34 cellular contexts compared by ENCODE assay signal in genomic region chr3:115673860-115674259, GRCh38. TPM values are rescaled to one million over a fixed set of nuclear protein-coding genes. Genes with fewer than 3 reads are reported as not detected.
"Had no signal": no experiment of that assay in that cellular context is flagged by ENCODE, and none has a peak within 500 bp of the region (broad histone marks: within the 10 kb centered on the region; RNA-seq: fewer than 3 reads in every experiment).

No MANE protein-coding gene starts in this region.

- H3K36me3 Mint-ChIP-seq: activated CD4-positive, alpha-beta memory T cell treated with anti-CD3 and anti-CD28 coated beads for 36 hours; activated naive CD4-positive, alpha-beta T cell treated with anti-CD3 and anti-CD28 coated beads, Interleukin-2, amount 50 U/mL, for 72 hours; activated naive CD8-positive, alpha-beta T cell treated with anti-CD3 and anti-CD28 coated beads for 36 hours had no signal

- H3K4me3 Mint-ChIP-seq: activated B cell treated with CpG ODN at 0.5 μM for 24 hours; activated CD4-positive, alpha-beta memory T cell treated with anti-CD3 and anti-CD28 coated beads for 36 hours; activated CD4-positive, alpha-beta T cell treated with anti-CD3 and anti-CD28 coated beads, Interleukin-2, amount 10 ng/mL, durations not matched to agents 24 days and 14 days; activated CD8-positive, alpha-beta T cell treated with anti-CD3 and anti-CD28 coated beads for 36 hours; activated naive CD4-positive, alpha-beta T cell treated with anti-CD3 and anti-CD28 coated beads for 36 hours; activated naive CD8-positive, alpha-beta T cell treated with anti-CD3 and anti-CD28 coated beads for 36 hours; activated T-cell treated with anti-CD3 and anti-CD28 coated beads, Interleukin-2, amount 50 U/mL, for 4 hours; activated T-cell treated with anti-CD3 and anti-CD28 coated beads, Interleukin-2, amount 50 U/mL, for 72 hours; activated T-helper 1 cell treated with anti-CD3 and anti-CD28 coated beads, Interleukin-12 subunit alpha, Interleukin-12 subunit beta, Interleukin-2, Interleukin-4 antibody, amounts not matched to agents 30 ng/mL and 10 ng/mL and 1 ng/mL, durations not matched to agents 14 hours and 24 hours and 36 hours; activated T-helper 17 cell treated with anti-CD3 and anti-CD28 coated beads, Interleukin-2, amount 50 U/mL, for 72 hours; central memory CD8-positive, alpha-beta T cell; T-helper 1 cell treated with Interleukin-12 subunit alpha and Interleukin-12 subunit beta and Interleukin-4 antibody, amounts not matched to agents 30 μg/mL and 1 μg/mL, for 36 hours; T-helper 2 cell treated with Interferon-gamma antibody and Interleukin-4, amounts not matched to agents 5 μg/mL and 100 μg/mL, for 36 hours had no signal

- ATAC-seq: activated CD8-positive, alpha-beta T cell treated with anti-CD3 and anti-CD28 coated beads for 36 hours; activated naive CD4-positive, alpha-beta T cell treated with anti-CD3 and anti-CD28 coated beads, Interleukin-2, amount 50 U/mL, for 72 hours; activated T-cell treated with anti-CD3 and anti-CD28 coated beads, Interleukin-2, amount 50 U/mL, for 4 hours; activated T-cell treated with anti-CD3 and anti-CD28 coated beads, Interleukin-2, amount 50 U/mL, for 72 hours; activated T-helper 17 cell treated with anti-CD3 and anti-CD28 coated beads, Interleukin-2, amount 50 U/mL, for 72 hours; body of pancreas had no signal

- DNase-seq: activated B cell treated with CpG ODN at 0.5 μM for 24 hours; activated CD4-positive, alpha-beta memory T cell treated with anti-CD3 and anti-CD28 coated beads for 36 hours; activated CD4-positive, alpha-beta T cell treated with anti-CD3 and anti-CD28 coated beads for 4 hours; activated CD4-positive, alpha-beta T cell treated with anti-CD3 and anti-CD28 coated beads, Interleukin-2, amount 10 ng/mL, durations not matched to agents 24 days and 14 days; activated CD4-positive, alpha-beta T cell treated with anti-CD3 and anti-CD28 coated beads, Interleukin-2, amount 50 U/mL, for 1 hour; activated CD4-positive, alpha-beta T cell treated with anti-CD3 and anti-CD28 coated beads, Interleukin-2, amount 50 U/mL, for 4 hours; activated CD4-positive, CD25-positive, alpha-beta regulatory T cell treated with anti-CD3 and anti-CD28 coated beads, Interleukin-2, amount 50 U/mL, for 72 hours; activated CD8-positive, alpha-beta memory T cell treated with anti-CD3 and anti-CD28 coated beads, Interleukin-2, amount 50 U/mL, for 4 hours; activated CD8-positive, alpha-beta T cell treated with anti-CD3 and anti-CD28 coated beads for 36 hours; activated effector memory CD4-positive, alpha-beta T cell treated with anti-CD3 and anti-CD28 coated beads, Interleukin-2, amount 50 U/mL, for 16 hours; activated gamma-delta T cell treated with Interleukin-2 at 50 U/mL for 16 hours; activated naive CD4-positive, alpha-beta T cell; activated naive CD4-positive, alpha-beta T cell treated with anti-CD3 and anti-CD28 coated beads for 36 hours; activated naive CD4-positive, alpha-beta T cell treated with anti-CD3 and anti-CD28 coated beads, Interleukin-2, amount 50 U/mL, for 16 hours; activated naive CD8-positive, alpha-beta T cell treated with anti-CD3 and anti-CD28 coated beads for 36 hours; activated T-cell treated with anti-CD3 and anti-CD28 coated beads for 4 hours; activated T-cell treated with anti-CD3 and anti-CD28 coated beads, Interleukin-2, amount 50 U/mL, for 1 hour; activated T-cell treated with anti-CD3 and anti-CD28 coated beads, Interleukin-2, amount 50 U/mL, for 4 hours; activated T-cell treated with anti-CD3 and anti-CD28 coated beads, Interleukin-2, amount 50 U/mL, for 72 hours; adrenal gland; amniotic stem cell; aorta; body of pancreas; cerebellar nuclear complex; T-helper 1 cell; T-helper 2 cell; T-helper 9 cell had no signal

- H3K9me3 Mint-ChIP-seq: activated B cell treated with CpG ODN at 0.5 μM for 24 hours; activated CD4-positive, alpha-beta memory T cell treated with anti-CD3 and anti-CD28 coated beads for 36 hours; activated CD4-positive, alpha-beta T cell treated with anti-CD3 and anti-CD28 coated beads, Interleukin-2, amount 10 ng/mL, durations not matched to agents 24 days and 14 days; activated CD8-positive, alpha-beta T cell treated with anti-CD3 and anti-CD28 coated beads for 36 hours; activated naive CD4-positive, alpha-beta T cell treated with anti-CD3 and anti-CD28 coated beads for 36 hours; activated naive CD4-positive, alpha-beta T cell treated with anti-CD3 and anti-CD28 coated beads, Interleukin-2, amount 50 U/mL, for 72 hours; activated naive CD8-positive, alpha-beta T cell treated with anti-CD3 and anti-CD28 coated beads for 36 hours; activated T-cell treated with anti-CD3 and anti-CD28 coated beads, Interleukin-2, amount 50 U/mL, for 4 hours; activated T-cell treated with anti-CD3 and anti-CD28 coated beads, Interleukin-2, amount 50 U/mL, for 72 hours; activated T-helper 1 cell treated with anti-CD3 and anti-CD28 coated beads, Interleukin-12 subunit alpha, Interleukin-12 subunit beta, Interleukin-2, Interleukin-4 antibody, amounts not matched to agents 30 ng/mL and 10 ng/mL and 1 ng/mL, durations not matched to agents 14 hours and 24 hours and 36 hours; activated T-helper 17 cell treated with anti-CD3 and anti-CD28 coated beads, Interleukin-2, amount 50 U/mL, for 72 hours; central memory CD8-positive, alpha-beta T cell; T-helper 1 cell treated with Interleukin-12 subunit alpha and Interleukin-12 subunit beta and Interleukin-4 antibody, amounts not matched to agents 30 μg/mL and 1 μg/mL, for 36 hours; T-helper 2 cell treated with Interferon-gamma antibody and Interleukin-4, amounts not matched to agents 5 μg/mL and 100 μg/mL, for 36 hours had no signal

- H3K4me1 Mint-ChIP-seq: activated B cell treated with CpG ODN at 0.5 μM for 24 hours; activated T-helper 17 cell treated with anti-CD3 and anti-CD28 coated beads, Interleukin-2, amount 50 U/mL, for 72 hours; central memory CD8-positive, alpha-beta T cell had no signal

- H3K27ac Mint-ChIP-seq: activated B cell treated with CpG ODN at 0.5 μM for 24 hours; activated CD4-positive, alpha-beta memory T cell treated with anti-CD3 and anti-CD28 coated beads for 36 hours; activated CD4-positive, alpha-beta T cell treated with anti-CD3 and anti-CD28 coated beads, Interleukin-2, amount 10 ng/mL, durations not matched to agents 24 days and 14 days; activated CD8-positive, alpha-beta T cell treated with anti-CD3 and anti-CD28 coated beads for 36 hours; activated naive CD4-positive, alpha-beta T cell treated with anti-CD3 and anti-CD28 coated beads for 36 hours; activated naive CD4-positive, alpha-beta T cell treated with anti-CD3 and anti-CD28 coated beads, Interleukin-2, amount 50 U/mL, for 72 hours; activated naive CD8-positive, alpha-beta T cell treated with anti-CD3 and anti-CD28 coated beads for 36 hours; activated T-cell treated with anti-CD3 and anti-CD28 coated beads, Interleukin-2, amount 50 U/mL, for 72 hours; activated T-helper 1 cell treated with anti-CD3 and anti-CD28 coated beads, Interleukin-12 subunit alpha, Interleukin-12 subunit beta, Interleukin-2, Interleukin-4 antibody, amounts not matched to agents 30 ng/mL and 10 ng/mL and 1 ng/mL, durations not matched to agents 14 hours and 24 hours and 36 hours; activated T-helper 17 cell treated with anti-CD3 and anti-CD28 coated beads, Interleukin-2, amount 50 U/mL, for 72 hours; T-helper 1 cell treated with Interleukin-12 subunit alpha and Interleukin-12 subunit beta and Interleukin-4 antibody, amounts not matched to agents 30 μg/mL and 1 μg/mL, for 36 hours; T-helper 2 cell treated with Interferon-gamma antibody and Interleukin-4, amounts not matched to agents 5 μg/mL and 100 μg/mL, for 36 hours had no signal

RNA-seq across cellular contexts. Expression of gene GAP43, which starts 50.5 kb away (rescaled TPM):
- total RNA-seq: activated B cell treated with CpG ODN at 0.5 μM for 24 hours; activated CD4-positive, alpha-beta memory T cell treated with anti-CD3 and anti-CD28 coated beads for 36 hours; activated CD4-positive, alpha-beta T cell treated with anti-CD3 and anti-CD28 coated beads, Interleukin-2, amount 10 ng/mL, durations not matched to agents 24 days and 14 days; activated CD8-positive, alpha-beta T cell treated with anti-CD3 and anti-CD28 coated beads for 36 hours; activated naive CD4-positive, alpha-beta T cell treated with anti-CD3 and anti-CD28 coated beads, Interleukin-2, amount 50 U/mL, for 72 hours; activated T-cell treated with anti-CD3 and anti-CD28 coated beads, Interleukin-2, amount 50 U/mL, for 4 hours; activated T-cell treated with anti-CD3 and anti-CD28 coated beads, Interleukin-2, amount 50 U/mL, for 72 hours; activated T-helper 1 cell treated with anti-CD3 and anti-CD28 coated beads, Interleukin-12 subunit alpha, Interleukin-12 subunit beta, Interleukin-2, Interleukin-4 antibody, amounts not matched to agents 30 ng/mL and 10 ng/mL and 1 ng/mL, durations not matched to agents 14 hours and 24 hours and 36 hours; activated T-helper 17 cell treated with anti-CD3 and anti-CD28 coated beads, Interleukin-2, amount 50 U/mL, for 72 hours; bronchial epithelial cell had no signal
